10 cellular contexts compared by ENCODE assay signal in the genomic region with DNA sequence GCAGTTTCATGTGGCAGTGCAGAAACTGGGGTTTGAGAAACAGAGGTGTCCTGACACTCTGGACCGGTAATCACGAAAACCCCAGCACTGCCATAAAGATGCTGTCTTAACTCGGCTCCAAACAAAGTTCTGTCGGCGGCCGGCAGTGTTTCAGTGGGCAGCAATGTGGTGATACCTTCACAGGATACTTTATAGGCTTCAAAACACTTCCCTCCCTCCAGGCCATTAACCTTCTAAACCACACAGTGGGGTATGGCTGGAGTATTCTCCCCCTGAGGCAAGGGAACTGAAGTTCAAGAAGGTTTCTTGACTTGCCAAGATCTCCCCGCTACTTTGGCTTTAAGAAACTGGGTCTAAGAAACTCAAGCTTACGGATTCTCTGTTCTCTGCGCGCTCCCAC. TPM values are rescaled to one million over a fixed set of nuclear protein-coding genes. Genes with fewer than 3 reads are reported as not detected.
DNase-seq lines count a peak whose midpoint lies in the region; ATAC-seq lines count a peak whose summit lies in the region.
"Had no signal": no experiment of that assay in that cellular context is flagged by ENCODE, and none has a peak within 500 bp of the region (broad histone marks: within the 10 kb centered on the region; RNA-seq: fewer than 3 reads in every experiment).

No MANE protein-coding gene starts in this region.

- H3K36me3 ChIP-seq in iPS-18a (ENCODE audit: control insufficient read depth, low read depth, low read length): no peaks in the 10 kb centered on the region

- H3K36me3 Mint-ChIP-seq in T-helper 2 cell treated with Interferon-gamma antibody and Interleukin-4, amounts not matched to agents 5 μg/mL and 100 μg/mL, for 36 hours (ENCODE audit: low read depth): peaks cover 2% of the 10 kb centered on the region
- H3K36me3 Mint-ChIP-seq in stimulated activated memory B cell treated with anti-CD40 and anti-IgM and Interleukin-4, amounts not matched to agents 10 μg/mL and 1 μg/mL and 100 μg/mL, for 72 hours: peaks cover 22% of the 10 kb centered on the region
- no peaks in the 10 kb centered on the region for H3K36me3 Mint-ChIP-seq in immature natural killer cell

- H3K4me3 ChIP-seq in iPS-18a (ENCODE audit: low read length): peak overlapping the region; percentile 83

- no peak overlapping the region for H3K9ac ChIP-seq in iPS-18a (ENCODE audit: low read length)

- H3K27me3 Mint-ChIP-seq in T-helper 2 cell treated with Interferon-gamma antibody and Interleukin-4, amounts not matched to agents 5 μg/mL and 100 μg/mL, for 36 hours (ENCODE audit: low read depth): peaks cover 45% of the 10 kb centered on the region
- H3K27me3 Mint-ChIP-seq in stimulated activated memory B cell treated with anti-CD40 and anti-IgM and Interleukin-4, amounts not matched to agents 10 μg/mL and 1 μg/mL and 100 μg/mL, for 72 hours: no peaks in the 10 kb centered on the region
- peaks cover 13 to 25% (median 15%) of the 10 kb centered on the region in 3 donors for H3K27me3 Mint-ChIP-seq in immature natural killer cell (ENCODE audit: low read depth in 3 of 3)

- H3K9me3 ChIP-seq in iPS-18a (ENCODE audit: control insufficient read depth, low read depth, low read length): no peaks in the 10 kb centered on the region
- H3K9me3 ChIP-seq: A549 had no signal

- H3K4me1 Mint-ChIP-seq in T-helper 2 cell treated with Interferon-gamma antibody and Interleukin-4, amounts not matched to agents 5 μg/mL and 100 μg/mL, for 36 hours (ENCODE audit: low read depth): peaks cover 24% of the 10 kb centered on the region
- peaks cover 59% of the 10 kb centered on the region for H3K4me1 Mint-ChIP-seq in stimulated activated memory B cell treated with anti-CD40 and anti-IgM and Interleukin-4, amounts not matched to agents 10 μg/mL and 1 μg/mL and 100 μg/mL, for 72 hours
- peaks cover 13 to 17% of the 10 kb centered on the region in 2 donors for H3K4me1 Mint-ChIP-seq in immature natural killer cell

- H3K27me3 ChIP-seq in iPS-18a (ENCODE audit: control insufficient read depth, insufficient read depth, low read length): peaks cover 50% of the 10 kb centered on the region

- DNase-seq in T-helper 2 cell treated with Interferon-gamma antibody and Interleukin-4, amounts not matched to agents 5 μg/mL and 100 μg/mL, for 36 hours (ENCODE audit: low spot score): no peak
- no peak for DNase-seq in T-helper 2 cell
- DNase-seq in RPMI8226: peak; percentile 18
- no peak for DNase-seq in activated CD4-positive, alpha-beta T cell treated with anti-CD3 and anti-CD28 coated beads for 48 hours
- no peak for DNase-seq in immature natural killer cell
- DNase-seq: NCI-H526 treated with DMSO at 0.1 percent for 48 hours had no signal

- no peak overlapping the region for H3K27ac Mint-ChIP-seq in T-helper 2 cell treated with Interferon-gamma antibody and Interleukin-4, amounts not matched to agents 5 μg/mL and 100 μg/mL, for 36 hours
- H3K27ac Mint-ChIP-seq in stimulated activated memory B cell treated with anti-CD40 and anti-IgM and Interleukin-4, amounts not matched to agents 10 μg/mL and 1 μg/mL and 100 μg/mL, for 72 hours: peak overlapping the region; percentile 86
- H3K27ac Mint-ChIP-seq in immature natural killer cell: no peak overlapping the region

- H3K27ac ChIP-seq in iPS-18a (ENCODE audit: low read length): no peak overlapping the region
- H3K27ac ChIP-seq: A549 had no signal

- no peak for ATAC-seq in stimulated activated memory B cell treated with anti-CD40 and anti-IgM and Interleukin-4, amounts not matched to agents 10 μg/mL and 1 μg/mL and 100 μg/mL, for 72 hours
- ATAC-seq in HG03135 (IDR thresholded peaks at IDR 0.05; ENCODE audit: unreplicated experiment): no peak

- peak overlapping the region; percentile 36 for H3K4me3 Mint-ChIP-seq in T-helper 2 cell treated with Interferon-gamma antibody and Interleukin-4, amounts not matched to agents 5 μg/mL and 100 μg/mL, for 36 hours
- H3K4me3 Mint-ChIP-seq in stimulated activated memory B cell treated with anti-CD40 and anti-IgM and Interleukin-4, amounts not matched to agents 10 μg/mL and 1 μg/mL and 100 μg/mL, for 72 hours: peak overlapping the region; percentile 92
- H3K4me3 Mint-ChIP-seq in immature natural killer cell: peak overlapping the region in 1 of 5 donors; percentile 33

- H3K9me3 Mint-ChIP-seq in T-helper 2 cell treated with Interferon-gamma antibody and Interleukin-4, amounts not matched to agents 5 μg/mL and 100 μg/mL, for 36 hours: no peaks in the 10 kb centered on the region
- H3K9me3 Mint-ChIP-seq in stimulated activated memory B cell treated with anti-CD40 and anti-IgM and Interleukin-4, amounts not matched to agents 10 μg/mL and 1 μg/mL and 100 μg/mL, for 72 hours: no peaks in the 10 kb centered on the region
- no peaks in the 10 kb centered on the region for H3K9me3 Mint-ChIP-seq in immature natural killer cell

- H3K4me1 ChIP-seq in iPS-18a (ENCODE audit: control insufficient read depth, low read depth, low read length): peaks cover 8% of the 10 kb centered on the region
- H3K4me1 ChIP-seq: A549 had no signal

RNA-seq across cellular contexts. Expression of a gene that starts 1.1 kb away (rescaled TPM):
- polyA plus RNA-seq in immature natural killer cell: under 1 TPM in 1 of 3 donors, not detected in 2; 0.57 TPM
- polyA plus RNA-seq: A549 had no signal
